ENCODE assay signal across 28 cellular contexts in the genomic region with DNA sequence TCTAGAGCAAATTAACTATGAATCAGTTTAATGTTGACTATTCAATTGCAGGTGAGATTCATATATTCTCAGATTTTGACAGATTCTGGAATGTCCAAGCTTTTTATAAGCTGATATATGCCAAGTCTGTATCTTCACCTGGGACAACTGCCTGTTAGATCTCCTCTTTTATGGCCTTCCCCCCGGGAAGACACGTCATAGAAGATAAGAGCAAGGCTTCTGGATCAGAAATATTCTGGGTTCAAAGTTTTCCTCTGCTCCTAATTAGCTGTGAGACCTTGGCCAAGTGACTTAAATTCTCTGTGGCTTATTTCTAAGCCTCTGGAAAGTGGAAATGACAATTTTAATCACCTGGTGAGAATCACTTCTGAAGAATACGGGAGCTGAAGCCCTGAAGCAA.
"Had no signal": no experiment of that assay in that cellular context is flagged by ENCODE, and none has a peak within 500 bp of the region (broad histone marks: within the 10 kb centered on the region; RNA-seq: fewer than 3 reads in every experiment).

No MANE protein-coding gene starts in this region.

- H3K4me1 ChIP-seq: colonic mucosa, esophagus muscularis mucosa, esophagus squamous epithelium, foreskin keratinocyte, gastrocnemius medialis, gastroesophageal sphincter had no signal

- FAIRE-seq: colon, endometrium, endothelial cell of umbilical vein, frontal cortex had no signal

- ATAC-seq: effector memory CD8-positive, alpha-beta T cell; esophagus mucosa; foreskin keratinocyte; gastrocnemius medialis; gastroesophageal sphincter; heart left ventricle; heart right ventricle had no signal

- DNase-seq: colonic mucosa; cortex of kidney; dermis blood vessel endothelial cell; dorsolateral prefrontal cortex; effector CD4-positive, alpha-beta T cell; effector CD8-positive, alpha-beta T cell; effector memory CD4-positive, alpha-beta T cell; effector memory CD8-positive, alpha-beta T cell; endodermal cell; erythroblast; esophagus squamous epithelium; foreskin fibroblast; foreskin keratinocyte; foreskin melanocyte; gastrocnemius medialis; glutamatergic neuron; head of caudate nucleus; heart left ventricle; heart right ventricle had no signal

- H3K9me3 ChIP-seq: colonic mucosa, esophagus muscularis mucosa, esophagus squamous epithelium, gastrocnemius medialis, gastroesophageal sphincter, heart left ventricle, heart right ventricle had no signal

- H3K4me3 ChIP-seq: colonic mucosa, coronary artery, dorsolateral prefrontal cortex, esophagus muscularis mucosa, esophagus squamous epithelium, gastrocnemius medialis, gastroesophageal sphincter, heart left ventricle, heart right ventricle had no signal

- H3K27ac ChIP-seq: colonic mucosa, coronary artery, dorsolateral prefrontal cortex, epithelial cell of prostate, esophagus muscularis mucosa, esophagus squamous epithelium, foreskin keratinocyte, gastrocnemius medialis, gastroesophageal sphincter, heart left ventricle, heart right ventricle had no signal

- H3K27me3 ChIP-seq: colonic mucosa, dorsolateral prefrontal cortex, esophagus muscularis mucosa, esophagus squamous epithelium, foreskin keratinocyte, gastrocnemius medialis, gastroesophageal sphincter, heart right ventricle had no signal

- H3K36me3 ChIP-seq: colonic mucosa, esophagus muscularis mucosa, esophagus squamous epithelium, gastrocnemius medialis, gastroesophageal sphincter, heart left ventricle, heart right ventricle had no signal
